Comparison of ENCODE assay signal across 1 cellular context in genomic region chr4:53536328-53536727, GRCh38.
TF ChIP-seq lines count a peak whose summit lies in the region.

No MANE protein-coding gene starts in this region.

TF ChIP-seq in IMR-90, 13 proteins besides CTCF, POLR2A, EP300 and RAD21:
- TF ChIP-seq NFE2L2 (IDR thresholded peaks at IDR 0.05; ENCODE audit: low read depth, low read length) (no peak), CEBPB (IDR thresholded peaks at IDR 0.05; ENCODE audit: low read depth, low read length) (no peak), MAFK (IDR thresholded peaks at IDR 0.05; ENCODE audit: low read depth, low read length) (no peak)
